ENCODE assay signal across 22 cellular contexts in the genomic region with DNA sequence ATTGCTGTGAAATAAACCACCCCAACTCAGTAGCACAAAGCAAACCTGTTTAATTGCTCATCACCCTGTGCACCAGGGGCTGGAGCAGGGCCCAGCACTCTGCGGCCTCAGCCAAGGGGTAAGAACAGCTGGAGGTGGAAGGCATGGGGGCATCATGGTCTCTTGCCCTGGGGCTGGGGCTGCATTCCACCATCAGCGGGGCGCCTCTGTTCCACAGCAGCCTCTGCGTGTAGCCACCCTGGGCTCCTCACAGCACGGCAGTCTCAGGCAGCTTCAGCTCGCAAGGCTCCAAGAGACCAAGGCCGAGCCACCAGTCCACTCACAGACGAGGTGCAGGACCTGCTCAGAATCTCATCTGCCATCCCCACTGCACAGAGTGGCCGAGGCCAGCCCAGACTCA.
"Had no signal": no experiment of that assay in that cellular context is flagged by ENCODE, and none has a peak within 500 bp of the region (broad histone marks: within the 10 kb centered on the region; RNA-seq: fewer than 3 reads in every experiment).

No MANE protein-coding gene starts in this region.

- H3K36me3 ChIP-seq: SJCRH30, WERI-Rb-1 had no signal

- H3K27me3 ChIP-seq: SJCRH30 had no signal

- H3K27ac ChIP-seq: KMS-11, SJCRH30, WERI-Rb-1 had no signal

- H3K9ac ChIP-seq: KMS-11, SK-N-SH had no signal

- H3K4me1 ChIP-seq: SJCRH30 had no signal

- DNase-seq: activated CD4-positive, alpha-beta T cell treated with anti-CD3 and anti-CD28 coated beads for 36 hours; activated CD8-positive, alpha-beta memory T cell treated with anti-CD3 and anti-CD28 coated beads, Interleukin-2, amount 50 U/mL, for 4 hours; activated CD8-positive, alpha-beta T cell treated with anti-CD3 and anti-CD28 coated beads for 36 hours; activated gamma-delta T cell treated with Interleukin-2 at 50 U/mL for 16 hours; activated naive CD4-positive, alpha-beta T cell treated with anti-CD3 and anti-CD28 coated beads, Interleukin-2, amount 10 ng/mL, durations not matched to agents 7 days and 5 days; activated naive CD8-positive, alpha-beta T cell treated with anti-CD3 and anti-CD28 coated beads for 36 hours; activated T-cell treated with anti-CD3 and anti-CD28 coated beads, Interleukin-2, amount 50 U/mL, for 72 hours; NCI-H1092; NCI-H1417; NCI-H2029; NCI-H2107; NCI-H2171 treated with DMSO at 0.1 percent for 48 hours; NCI-H345; NCI-H510A; NCI-H526 treated with DMSO at 0.1 percent for 48 hours; NCI-H82; Right ventricle myocardium superior; SJCRH30; SK-N-SH; T-helper 1 cell; WERI-Rb-1 had no signal

- ATAC-seq: activated CD4-positive, alpha-beta T cell treated with anti-CD3 and anti-CD28 coated beads for 36 hours; activated CD8-positive, alpha-beta T cell treated with anti-CD3 and anti-CD28 coated beads for 36 hours; activated T-cell treated with anti-CD3 and anti-CD28 coated beads, Interleukin-2, amount 50 U/mL, for 72 hours had no signal

- H3K4me3 ChIP-seq: SJCRH30 had no signal

- H3K9me3 ChIP-seq: SJCRH30, SK-N-SH had no signal
